1 cellular context compared by ENCODE assay signal in genomic region chr6:26520840-26521484, GRCh38.
TF ChIP-seq lines count a peak whose summit lies in the region.

No MANE protein-coding gene starts in this region.

TF ChIP-seq in K562, 482 proteins besides CTCF, POLR2A, EP300 and RAD21 (continued from another document and continues in another):
- TF ChIP-seq, protein P1, sequence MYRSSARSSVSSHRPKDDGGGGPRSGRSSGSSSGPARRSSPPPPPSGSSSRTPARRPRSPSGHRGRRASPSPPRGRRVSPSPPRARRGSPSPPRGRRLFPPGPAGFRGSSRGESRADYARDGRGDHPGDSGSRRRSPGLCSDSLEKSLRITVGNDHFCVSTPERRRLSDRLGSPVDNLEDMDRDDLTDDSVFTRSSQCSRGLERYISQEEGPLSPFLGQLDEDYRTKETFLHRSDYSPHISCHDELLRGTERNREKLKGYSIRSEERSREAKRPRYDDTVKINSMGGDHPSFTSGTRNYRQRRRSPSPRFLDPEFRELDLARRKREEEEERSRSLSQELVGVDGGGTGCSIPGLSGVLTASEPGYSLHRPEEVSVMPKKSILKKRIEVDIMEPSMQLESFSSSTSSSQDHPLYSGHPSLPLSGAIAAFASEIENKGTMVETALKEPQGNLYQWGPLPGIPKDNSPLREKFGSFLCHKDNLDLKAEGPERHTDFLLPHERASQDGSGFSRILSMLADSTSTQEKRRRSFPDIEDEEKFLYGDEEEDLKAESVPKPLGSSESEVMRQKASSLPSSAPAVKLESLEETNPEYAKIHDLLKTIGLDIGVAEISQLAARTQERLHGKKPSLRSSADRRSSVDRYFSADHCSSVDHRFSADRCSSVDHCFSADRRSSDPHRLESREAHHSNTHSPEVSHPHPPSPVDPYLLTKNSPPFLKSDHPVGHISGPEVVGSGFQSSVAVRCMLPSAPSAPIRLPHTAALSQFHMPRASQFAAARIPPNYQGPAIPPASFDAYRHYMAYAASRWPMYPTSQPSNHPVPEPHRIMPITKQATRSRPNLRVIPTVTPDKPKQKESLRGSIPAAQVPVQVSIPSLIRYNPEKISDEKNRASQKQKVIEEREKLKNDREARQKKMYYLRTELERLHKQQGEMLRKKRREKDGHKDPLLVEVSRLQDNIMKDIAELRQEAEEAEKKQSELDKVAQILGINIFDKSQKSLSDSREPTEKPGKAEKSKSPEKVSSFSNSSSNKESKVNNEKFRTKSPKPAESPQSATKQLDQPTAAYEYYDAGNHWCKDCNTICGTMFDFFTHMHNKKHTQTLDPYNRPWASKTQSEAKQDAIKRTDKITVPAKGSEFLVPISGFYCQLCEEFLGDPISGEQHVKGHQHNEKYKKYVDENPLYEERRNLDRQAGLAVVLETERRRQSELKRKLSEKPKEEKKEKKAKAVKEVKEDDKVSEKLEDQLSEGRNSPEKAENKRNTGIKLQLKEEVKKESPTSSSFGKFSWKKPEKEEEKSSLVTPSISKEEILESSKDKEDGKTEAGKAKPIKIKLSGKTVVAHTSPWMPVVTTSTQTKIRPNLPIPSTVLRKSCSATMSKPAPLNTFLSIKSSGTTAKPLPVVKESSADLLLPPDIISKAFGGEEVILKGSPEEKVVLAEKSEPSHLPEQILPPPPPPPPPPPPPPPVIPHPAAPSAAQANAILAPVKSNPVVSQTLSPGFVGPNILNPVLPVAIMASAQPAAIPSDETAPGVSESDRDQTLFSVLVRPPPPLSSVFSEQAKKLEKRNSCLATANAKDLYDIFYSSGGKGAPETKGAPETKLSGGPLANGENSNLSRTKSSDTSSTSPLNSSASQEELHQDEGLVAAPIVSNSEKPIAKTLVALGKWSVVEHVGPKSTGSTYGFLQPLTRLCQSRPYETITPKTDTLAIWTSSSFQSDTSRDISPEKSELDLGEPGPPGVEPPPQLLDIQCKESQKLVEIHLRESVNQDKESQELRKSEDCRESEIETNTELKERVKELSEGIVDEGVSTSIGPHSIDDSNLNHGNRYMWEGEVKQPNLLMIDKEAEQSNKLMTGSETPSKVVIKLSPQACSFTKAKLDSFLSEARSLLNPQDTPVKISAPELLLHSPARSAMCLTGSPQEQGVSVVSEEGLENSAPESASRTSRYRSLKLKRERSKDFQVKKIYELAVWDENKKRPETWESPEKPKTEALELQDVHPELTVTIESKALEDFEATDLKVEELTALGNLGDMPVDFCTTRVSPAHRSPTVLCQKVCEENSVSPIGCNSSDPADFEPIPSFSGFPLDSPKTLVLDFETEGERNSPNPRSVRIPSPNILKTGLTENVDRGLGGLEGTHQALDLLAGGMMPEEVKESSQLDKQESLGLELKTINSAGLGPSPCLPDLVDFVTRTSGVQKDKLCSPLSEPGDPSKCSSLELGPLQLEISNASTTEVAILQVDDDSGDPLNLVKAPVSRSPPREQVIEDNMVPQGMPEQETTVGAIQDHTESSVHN (IDR thresholded peaks at IDR 0.05; ENCODE audit: borderline replicate concordance in 1 of 2, low read depth in 1 of 2), result peak in 1 of 2 experiments; percentile 42; a peak in 1 of 4 replicates
- TF ChIP-seq MTA1 (IDR thresholded peaks at IDR 0.05; ENCODE audit: borderline replicate concordance) (0 out of 2 replicates have a peak, but pooled peaks have one; percentile 64), ZNF124 (CRISPR knock-in tag; IDR thresholded peaks at IDR 0.05) (no peak), POLR2H (tag; IDR thresholded peaks at IDR 0.05; ENCODE audit: low read depth) (peak; percentile 100), DMBX1 (CRISPR knock-in tag; IDR thresholded peaks at IDR 0.05; ENCODE audit: borderline replicate concordance) (0 out of 2 replicates have a peak, but pooled peaks have one; percentile 30), EGR1 (conservative IDR thresholded peaks at IDR 0.05) (peak; percentile 59; the same call in 1 of the 2 replicates), ZBTB2 (IDR thresholded peaks at IDR 0.05) (0 out of 2 replicates have a peak, but pooled peaks have one; percentile 46), ETV5 (CRISPR knock-in tag; IDR thresholded peaks at IDR 0.05; ENCODE audit: low read depth) (no peak), PTRF (tag; IDR thresholded peaks at IDR 0.05) (0 out of 2 replicates have a peak, but pooled peaks have one; percentile 23), ELF2 (CRISPR knock-in tag; IDR thresholded peaks at IDR 0.05) (no peak), NFATC3 (IDR thresholded peaks at IDR 0.05) (0 out of 2 replicates have a peak, but pooled peaks have one; percentile 73), ZNF174 (CRISPR knock-in tag; IDR thresholded peaks at IDR 0.05) (peak; percentile 51; the same call in 1 of the 2 replicates), ARNT (IDR thresholded peaks at IDR 0.05) (peak in 1 of 2 experiments; percentile 91; a peak in 2 of 4 replicates), GTF2E2 (tag; IDR thresholded peaks at IDR 0.05) (0 out of 2 replicates have a peak, but pooled peaks have one; percentile 45), RFX1 (IDR thresholded peaks at IDR 0.05) (peak; percentile 24; the same call in 1 of the 2 replicates), SMAD3 (CRISPR knock-in tag; conservative IDR thresholded peaks at IDR 0.05) (0 out of 2 replicates have a peak, but pooled peaks have one; percentile 14), NR2C2 (CRISPR knock-in tag; IDR thresholded peaks at IDR 0.05) (no peak), NR2C2 (tag; IDR thresholded peaks at IDR 0.05) (no peak), ELK3 (CRISPR knock-in tag; IDR thresholded peaks at IDR 0.05) (0 out of 2 replicates have a peak, but pooled peaks have one; percentile 12), MEF2D (tag; conservative IDR thresholded peaks at IDR 0.05; ENCODE audit: low read depth) (peak; percentile 29; the same call in 1 of the 2 replicates), ZNF3 (CRISPR knock-in tag; IDR thresholded peaks at IDR 0.05) (no peak), RCOR1 (IDR thresholded peaks at IDR 0.05; ENCODE audit: borderline replicate concordance in 1 of 2, low read depth in 2 of 2, low read length in 2 of 2) (0 out of 4 replicates have a peak, but pooled peaks of 1 of the 2 experiments have one; percentile 44), GTF3C2 (IDR thresholded peaks at IDR 0.05; ENCODE audit: borderline replicate concordance, extremely low read depth, insufficient read length) (peak; percentile 81), ZNF24 (IDR thresholded peaks at IDR 0.05) (peak; percentile 42; the same call in 1 of the 2 replicates), ATF1 (CRISPR knock-in tag; IDR thresholded peaks at IDR 0.05) (no peak), ATF1 (tag; IDR thresholded peaks at IDR 0.05) (no peak; the same call in 1 of the 2 replicates), ZBTB8A (IDR thresholded peaks at IDR 0.05; ENCODE audit: partially characterized antibody) (peak; percentile 43), KDM2B (CRISPR knock-in tag; IDR thresholded peaks at IDR 0.05) (peak; percentile 75), KDM4B (IDR thresholded peaks at IDR 0.05; ENCODE audit: borderline replicate concordance in 2 of 2, low read depth in 1 of 2) (peak in 1 of 2 experiments; percentile 75; a peak in 1 of 4 replicates), RB1 (IDR thresholded peaks at IDR 0.05; ENCODE audit: low read depth) (peak; percentile 55; the same call in 1 of the 2 replicates), CREM (IDR thresholded peaks at IDR 0.05; ENCODE audit: low read depth) (peak; percentile 18; the same call in 1 of the 2 replicates), ZNF589 (CRISPR knock-in tag; IDR thresholded peaks at IDR 0.05; ENCODE audit: low read depth) (no peak), CSDE1 (IDR thresholded peaks at IDR 0.05) (peak in 1 of 2 experiments; percentile 80; a peak in 2 of 4 replicates), TBL1XR1 (IDR thresholded peaks at IDR 0.05; ENCODE audit: low read length in 2 of 2) (peak; percentile 2 to 95; a peak in 3 of 4 replicates), PHF8 (IDR thresholded peaks at IDR 0.05; ENCODE audit: borderline replicate concordance, low read length) (0 out of 2 replicates have a peak, but pooled peaks have one; percentile 6), POLR3A (IDR thresholded peaks at IDR 0.05; ENCODE audit: borderline replicate concordance, extremely low read depth, insufficient read depth, insufficient read length) (peak; percentile 82), POLR2G (IDR thresholded peaks at IDR 0.05; ENCODE audit: low read depth, low read length) (peak; percentile 80), DEAF1 (CRISPR knock-in tag; IDR thresholded peaks at IDR 0.05) (no peak; the same call in 1 of the 2 replicates), CREB1 (IDR thresholded peaks at IDR 0.05) (peak; percentile 29; the same call in 1 of the 2 replicates), CREB1 (CRISPR knock-in tag; IDR thresholded peaks at IDR 0.05) (no peak)
- TF ChIP-seq, protein P2, sequence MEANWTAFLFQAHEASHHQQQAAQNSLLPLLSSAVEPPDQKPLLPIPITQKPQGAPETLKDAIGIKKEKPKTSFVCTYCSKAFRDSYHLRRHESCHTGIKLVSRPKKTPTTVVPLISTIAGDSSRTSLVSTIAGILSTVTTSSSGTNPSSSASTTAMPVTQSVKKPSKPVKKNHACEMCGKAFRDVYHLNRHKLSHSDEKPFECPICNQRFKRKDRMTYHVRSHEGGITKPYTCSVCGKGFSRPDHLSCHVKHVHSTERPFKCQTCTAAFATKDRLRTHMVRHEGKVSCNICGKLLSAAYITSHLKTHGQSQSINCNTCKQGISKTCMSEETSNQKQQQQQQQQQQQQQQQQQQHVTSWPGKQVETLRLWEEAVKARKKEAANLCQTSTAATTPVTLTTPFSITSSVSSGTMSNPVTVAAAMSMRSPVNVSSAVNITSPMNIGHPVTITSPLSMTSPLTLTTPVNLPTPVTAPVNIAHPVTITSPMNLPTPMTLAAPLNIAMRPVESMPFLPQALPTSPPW (CRISPR knock-in tag; IDR thresholded peaks at IDR 0.05), result peak; percentile 98
- TF ChIP-seq, protein P3, sequence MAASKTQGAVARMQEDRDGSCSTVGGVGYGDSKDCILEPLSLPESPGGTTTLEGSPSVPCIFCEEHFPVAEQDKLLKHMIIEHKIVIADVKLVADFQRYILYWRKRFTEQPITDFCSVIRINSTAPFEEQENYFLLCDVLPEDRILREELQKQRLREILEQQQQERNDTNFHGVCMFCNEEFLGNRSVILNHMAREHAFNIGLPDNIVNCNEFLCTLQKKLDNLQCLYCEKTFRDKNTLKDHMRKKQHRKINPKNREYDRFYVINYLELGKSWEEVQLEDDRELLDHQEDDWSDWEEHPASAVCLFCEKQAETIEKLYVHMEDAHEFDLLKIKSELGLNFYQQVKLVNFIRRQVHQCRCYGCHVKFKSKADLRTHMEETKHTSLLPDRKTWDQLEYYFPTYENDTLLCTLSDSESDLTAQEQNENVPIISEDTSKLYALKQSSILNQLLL (CRISPR knock-in tag; IDR thresholded peaks at IDR 0.05; ENCODE audit: borderline replicate concordance), result no peak
- TF ChIP-seq, protein P4, sequence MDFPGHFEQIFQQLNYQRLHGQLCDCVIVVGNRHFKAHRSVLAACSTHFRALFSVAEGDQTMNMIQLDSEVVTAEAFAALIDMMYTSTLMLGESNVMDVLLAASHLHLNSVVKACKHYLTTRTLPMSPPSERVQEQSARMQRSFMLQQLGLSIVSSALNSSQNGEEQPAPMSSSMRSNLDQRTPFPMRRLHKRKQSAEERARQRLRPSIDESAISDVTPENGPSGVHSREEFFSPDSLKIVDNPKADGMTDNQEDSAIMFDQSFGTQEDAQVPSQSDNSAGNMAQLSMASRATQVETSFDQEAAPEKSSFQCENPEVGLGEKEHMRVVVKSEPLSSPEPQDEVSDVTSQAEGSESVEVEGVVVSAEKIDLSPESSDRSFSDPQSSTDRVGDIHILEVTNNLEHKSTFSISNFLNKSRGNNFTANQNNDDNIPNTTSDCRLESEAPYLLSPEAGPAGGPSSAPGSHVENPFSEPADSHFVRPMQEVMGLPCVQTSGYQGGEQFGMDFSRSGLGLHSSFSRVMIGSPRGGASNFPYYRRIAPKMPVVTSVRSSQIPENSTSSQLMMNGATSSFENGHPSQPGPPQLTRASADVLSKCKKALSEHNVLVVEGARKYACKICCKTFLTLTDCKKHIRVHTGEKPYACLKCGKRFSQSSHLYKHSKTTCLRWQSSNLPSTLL (IDR thresholded peaks at IDR 0.05), result peak; percentile 84
